Comparison of ENCODE assay signal across 8 cellular contexts in the genomic region with DNA sequence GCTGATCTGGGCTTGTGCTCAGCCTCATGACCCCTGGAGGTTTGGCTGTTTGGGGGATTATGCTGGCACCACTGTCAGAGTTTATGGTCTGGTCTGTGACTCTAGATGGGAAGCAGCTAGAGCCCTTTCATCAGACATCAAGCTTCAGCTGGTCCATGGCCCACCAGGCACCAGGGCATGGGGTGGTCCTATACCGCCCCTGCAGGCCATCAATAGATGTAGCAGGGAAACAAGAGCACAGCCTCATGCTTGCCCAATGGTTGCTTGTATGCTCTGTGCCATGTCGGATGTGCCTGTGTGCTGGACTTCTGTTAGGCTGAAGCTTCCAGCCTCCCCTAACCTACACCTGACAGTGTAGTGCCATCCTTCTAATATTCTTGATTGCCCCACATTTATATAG.
DNase-seq lines count a peak whose midpoint lies in the region; ATAC-seq and TF ChIP-seq lines count a peak whose summit lies in the region.

No MANE protein-coding gene starts in this region.

- H3K9me3 ChIP-seq in lung (ENCODE audit: control insufficient read depth in 2 of 2, insufficient read depth in 1 of 2, low read length in 1 of 2), result peaks cover 0 to 2% of the 10 kb centered on the region in 2 donors

- H3K27ac ChIP-seq in lung (ENCODE audit: low read depth in 1 of 2, low read length in 1 of 2), result no peak overlapping the region

- ATAC-seq in HG02973 (IDR thresholded peaks at IDR 0.05; ENCODE audit: unreplicated experiment) (peak; percentile 72), lung (ENCODE audit: insufficient read depth, low FRiP score) (no peak), HG03108 (IDR thresholded peaks at IDR 0.05; ENCODE audit: unreplicated experiment) (no peak), GM21447 (IDR thresholded peaks at IDR 0.05; ENCODE audit: unreplicated experiment) (no peak)

- H3K36me3 ChIP-seq in lung (ENCODE audit: control insufficient read depth in 2 of 2, insufficient read depth in 2 of 2, low read length in 2 of 2), result no peaks in the 10 kb centered on the region

- 73 to 85% methylated on average over 2 of the region's 2 CpGs for WGBS in lung, 2 donors

- H3K27me3 ChIP-seq in lung (ENCODE audit: control insufficient read depth, insufficient read depth), result no peaks in the 10 kb centered on the region

- H3K4me3 ChIP-seq in GM12864 (ENCODE audit: low read depth, low read length) (no peak overlapping the region), lung (no peak overlapping the region)

- DNase-seq in GM12864 (ENCODE audit: low read depth) (no peak), SW480 (ENCODE audit: low spot score) (peak; percentile 27), lung (ENCODE audit: low spot score) (no peak), NOMO-1 (lab: John Stamatoyannopoulos, UW; ENCODE audit: unreplicated experiment in 2 of 2) (no peak), middle frontal gyrus (ENCODE audit: extremely low spot score, low spot score) (no peak)

- H3K4me1 ChIP-seq in lung (ENCODE audit: control insufficient read depth in 2 of 2, insufficient read depth in 2 of 2, low read length in 2 of 2), result no peaks in the 10 kb centered on the region

- TF ChIP-seq CTCF in GM12864 (IDR thresholded peaks at IDR 0.05; ENCODE audit: low read depth, low read length, missing control alignments), result peak; percentile 82
- peak; percentile 11 for TF ChIP-seq CTCF in lung (IDR thresholded peaks at IDR 0.05; ENCODE audit: control extremely low read depth, extremely low read depth)
